Comparison of ENCODE assay signal across 11 cellular contexts in genomic region chr10:80199828-80200227, GRCh38. TPM values are rescaled to one million over a fixed set of nuclear protein-coding genes. Genes with fewer than 3 reads are reported as not detected.
DNase-seq lines count a peak whose midpoint lies in the region; ATAC-seq, FAIRE-seq and TF ChIP-seq lines count a peak whose summit lies in the region.
"Had no signal": no experiment of that assay in that cellular context is flagged by ENCODE, and none has a peak within 500 bp of the region (broad histone marks: within the 10 kb centered on the region; RNA-seq: fewer than 3 reads in every experiment).

No MANE protein-coding gene starts in this region.

- no peak for ATAC-seq in HepG2
- ATAC-seq in effector memory CD8-positive, alpha-beta T cell (replicated peaks), result no peak

- peak; percentile 39 for DNase-seq in DMS53 (lab: John Stamatoyannopoulos, UW)
- no peak for DNase-seq in DMS53 treated with DMSO at 0.1 percent for 48 hours (lab: John Stamatoyannopoulos, UW; ENCODE audit: unreplicated experiment)
- peak; percentile 91 for DNase-seq in brain microvascular endothelial cell
- DNase-seq in HepG2 (ENCODE audit: low spot score), result no peak
- DNase-seq in tibial artery, result peak; percentile 75 to 83
- DNase-seq in effector memory CD8-positive, alpha-beta T cell, result no peak
- no peak for DNase-seq in DMS 273 (lab: John Stamatoyannopoulos, UW; ENCODE audit: unreplicated experiment)
- DNase-seq in HuH-7.5 (ENCODE audit: low spot score), result no peak
- DNase-seq: activated T-cell treated with anti-CD3 and anti-CD28 coated beads, Interleukin-2, amount 50 U/mL, for 1 hour; NCI-H1436 treated with DMSO at 0.1 percent for 48 hours had no signal

- H3K27ac ChIP-seq in brain microvascular endothelial cell (peak overlapping the region; percentile 94), HepG2 (ENCODE audit: extremely low read length, insufficient read depth, low read length) (no peak overlapping the region), tibial artery (peak overlapping the region; percentile 94 to 98)
- H3K27ac ChIP-seq: 22Rv1 had no signal

- no peak overlapping the region for H3K27ac Mint-ChIP-seq in effector memory CD8-positive, alpha-beta T cell

- H2AFZ ChIP-seq in HepG2 (ENCODE audit: low read length), result no peak overlapping the region

- no peaks in the 10 kb centered on the region for H3K9me3 ChIP-seq in HepG2 (ENCODE audit: low read length)
- H3K9me3 ChIP-seq in tibial artery, result no peaks in the 10 kb centered on the region

- H3K4me2 ChIP-seq in HepG2 (ENCODE audit: low read depth, low read length), result no peak overlapping the region

- TF ChIP-seq EP300 in HepG2 (IDR thresholded peaks at IDR 0.05; ENCODE audit: low read depth in 2 of 2, low read length in 2 of 2) (no peak), HepG2 (CRISPR knock-in tag; IDR thresholded peaks at IDR 0.05; ENCODE audit: borderline replicate concordance) (no peak)

- H3K4me3 ChIP-seq in brain microvascular endothelial cell (ENCODE audit: low read depth, low read length) (no peak overlapping the region), HepG2 (replicated peaks in 1 of 3; ENCODE audit: insufficient read depth in 1 of 3, low read depth in 2 of 3, low read length in 3 of 3) (no peak overlapping the region), tibial artery (peak overlapping the region; percentile 7 to 26)

- POLR2A ChIA-PET in HepG2 (lab: Yijun Ruan, JAX), result no interaction called here

- no peak for TF ChIP-seq RAD21 in HepG2 (CRISPR knock-in tag; IDR thresholded peaks at IDR 0.05)

- no peaks in the 10 kb centered on the region for H3K27me3 Mint-ChIP-seq in effector memory CD8-positive, alpha-beta T cell

- H3K36me3 ChIP-seq in brain microvascular endothelial cell (replicated peaks), result peaks cover 7% of the 10 kb centered on the region
- H3K36me3 ChIP-seq in HepG2 (replicated peaks in 1 of 2; ENCODE audit: control insufficient read depth in 1 of 2, insufficient read depth in 2 of 2, low read length in 2 of 2), result no peaks in the 10 kb centered on the region; a peak in 1 of 5 replicates
- H3K36me3 ChIP-seq in tibial artery, result no peaks in the 10 kb centered on the region

- WGBS in HepG2 (ENCODE audit: low lambda C conversion rate), result 88% methylated on average over 8 of the region's 8 CpGs

- H3K79me2 ChIP-seq in HepG2 (ENCODE audit: insufficient read depth, low read length), result peaks cover 64% of the 10 kb centered on the region

- no peak overlapping the region for H3K4me3 Mint-ChIP-seq in effector memory CD8-positive, alpha-beta T cell

- peak; percentile 39 for TF ChIP-seq CTCF in brain microvascular endothelial cell (IDR thresholded peaks at IDR 0.05; ENCODE audit: low read depth, low read length, missing control alignments)
- TF ChIP-seq CTCF in HepG2 (CRISPR knock-in tag; IDR thresholded peaks at IDR 0.05), result no peak
- peak; percentile 21 to 38 for TF ChIP-seq CTCF in tibial artery (IDR thresholded peaks at IDR 0.05)

- H3K4me1 ChIP-seq in HepG2 (ENCODE audit: insufficient read depth, low read length), result peaks cover 68% of the 10 kb centered on the region
- peaks cover 0 to 98% (median 84%) of the 10 kb centered on the region in 4 donors for H3K4me1 ChIP-seq in tibial artery

- H3K27me3 ChIP-seq in brain microvascular endothelial cell (replicated peaks) (no peaks in the 10 kb centered on the region), HepG2 (ENCODE audit: control insufficient read depth in 1 of 2, insufficient read depth in 2 of 2, low read length in 2 of 2) (no peaks in the 10 kb centered on the region), tibial artery (no peaks in the 10 kb centered on the region)

- peaks cover 21% of the 10 kb centered on the region for H3K36me3 Mint-ChIP-seq in effector memory CD8-positive, alpha-beta T cell (ENCODE audit: insufficient read depth)

- H3K4me1 Mint-ChIP-seq in effector memory CD8-positive, alpha-beta T cell (ENCODE audit: low read depth in 2 of 2), result peaks cover 73% of the 10 kb centered on the region in 2 donors

- no peak for FAIRE-seq in HepG2 (lab: Jason Lieb, UNC)

- CTCF ChIA-PET in HepG2 (lab: Yijun Ruan, JAX; ENCODE audit: low intra/inter-chr PET ratio, low total read pairs), result no interaction called here

- no peak overlapping the region for H3K9ac ChIP-seq in HepG2 (ENCODE audit: insufficient read depth, low read depth, low read length)

- H4K20me1 ChIP-seq in HepG2 (ENCODE audit: insufficient read depth, low read length), result peaks cover 3% of the 10 kb centered on the region; the same call in 1 of the 2 replicates

- intact Hi-C loops in HepG2 (cut with micrococcal nuclease; ENCODE audit: unreplicated experiment) (loop anchor here (10.0 kb wide), 1 partner anchor 55 kb away; no protein-coding TSS in a partner anchor), tibial artery (cut with DNase I; ENCODE audit: low total_unique reads) (no loop called here)

- no peak for TF ChIP-seq POLR2A in HepG2 (IDR thresholded peaks at IDR 0.05; ENCODE audit: insufficient read depth in 1 of 2, low read depth in 2 of 2, low read length in 2 of 2)

- no peaks in the 10 kb centered on the region for H3K9me3 Mint-ChIP-seq in effector memory CD8-positive, alpha-beta T cell

- BruUV-seq in HepG2 (replicated peaks; lab: Mats Ljungman, UMichigan), result no TSS peak

- in situ Hi-C loops in brain microvascular endothelial cell (cut with HindIII; ENCODE audit: low pct_ligation_motif_present, low sequenced_read_pairs) (no loop called here), HepG2 (cut with HindIII; ENCODE audit: extremely low pct_ligation_motif_present, low pct_unique_long_range_greater_than_20kb) (no loop called here)

TF ChIP-seq in HepG2, 621 proteins besides CTCF, POLR2A, EP300 and RAD21 (continues in another document):
- TF ChIP-seq, protein P1, sequence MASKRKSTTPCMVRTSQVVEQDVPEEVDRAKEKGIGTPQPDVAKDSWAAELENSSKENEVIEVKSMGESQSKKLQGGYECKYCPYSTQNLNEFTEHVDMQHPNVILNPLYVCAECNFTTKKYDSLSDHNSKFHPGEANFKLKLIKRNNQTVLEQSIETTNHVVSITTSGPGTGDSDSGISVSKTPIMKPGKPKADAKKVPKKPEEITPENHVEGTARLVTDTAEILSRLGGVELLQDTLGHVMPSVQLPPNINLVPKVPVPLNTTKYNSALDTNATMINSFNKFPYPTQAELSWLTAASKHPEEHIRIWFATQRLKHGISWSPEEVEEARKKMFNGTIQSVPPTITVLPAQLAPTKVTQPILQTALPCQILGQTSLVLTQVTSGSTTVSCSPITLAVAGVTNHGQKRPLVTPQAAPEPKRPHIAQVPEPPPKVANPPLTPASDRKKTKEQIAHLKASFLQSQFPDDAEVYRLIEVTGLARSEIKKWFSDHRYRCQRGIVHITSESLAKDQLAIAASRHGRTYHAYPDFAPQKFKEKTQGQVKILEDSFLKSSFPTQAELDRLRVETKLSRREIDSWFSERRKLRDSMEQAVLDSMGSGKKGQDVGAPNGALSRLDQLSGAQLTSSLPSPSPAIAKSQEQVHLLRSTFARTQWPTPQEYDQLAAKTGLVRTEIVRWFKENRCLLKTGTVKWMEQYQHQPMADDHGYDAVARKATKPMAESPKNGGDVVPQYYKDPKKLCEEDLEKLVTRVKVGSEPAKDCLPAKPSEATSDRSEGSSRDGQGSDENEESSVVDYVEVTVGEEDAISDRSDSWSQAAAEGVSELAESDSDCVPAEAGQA (IDR thresholded peaks at IDR 0.05; ENCODE audit: low read depth), result no peak
- TF ChIP-seq, protein P1 (CRISPR knock-in tag; IDR thresholded peaks at IDR 0.05; ENCODE audit: borderline replicate concordance), result no peak
- TF ChIP-seq HMG20A (CRISPR knock-in tag; IDR thresholded peaks at IDR 0.05; ENCODE audit: borderline replicate concordance), result no peak

RNA-seq across cellular contexts. Expression of gene ANXA11, which starts 5.5 kb away (rescaled TPM):
- 51.5 and 63.3 TPM in 2 replicates for total RNA-seq in HepG2 (2016; rRNA removed; fragmentation: Illumina TruSeq; extraction: Trizol)
- 20.4 and 29.6 TPM in 2 replicates for total RNA-seq in HepG2 (2016; cell fraction: cytosol; rRNA removed; fragmentation: Illumina TruSeq; extraction: Trizol; ENCODE audit: low read depth)
- 51.1 and 56.9 TPM in 2 replicates for total RNA-seq in HepG2 (2016; cell fraction: insoluble cytoplasmic fraction; rRNA removed; fragmentation: Illumina TruSeq; extraction: Trizol)
- total RNA-seq in HepG2 (2016; cell fraction: membrane; rRNA removed; fragmentation: Illumina TruSeq; extraction: Trizol), result 45.4 and 46.0 TPM in 2 replicates
- 31.2 and 33.7 TPM in 2 replicates for total RNA-seq in HepG2 (2016; cell fraction: nucleus; rRNA removed; fragmentation: Illumina TruSeq; extraction: Trizol)
- polyA plus RNA-seq in HepG2 (2011; rRNA removed), result 27.4 and 30.6 TPM in 2 replicates
- 26.4 and 31.5 TPM in 2 replicates for polyA plus RNA-seq in HepG2 (2011; cell fraction: cytosol; rRNA removed)
- polyA plus RNA-seq in HepG2 (2011; cell fraction: nucleus; rRNA removed), result 18.5 and 22.7 TPM in 2 replicates
- 57.8 and 76.4 TPM in 2 replicates for polyA plus RNA-seq in HepG2 (2012)
- 31.6 and 35.2 TPM in 2 replicates for polyA plus RNA-seq in HepG2 (2016; cell fraction: cytosol; fragmentation: Illumina TruSeq; extraction: Trizol; ENCODE audit: low read depth)
- polyA plus RNA-seq in HepG2 (2016; cell fraction: insoluble cytoplasmic fraction; fragmentation: Illumina TruSeq; extraction: Trizol; ENCODE audit: low read depth), result 68.8 and 94.4 TPM in 2 replicates
- 63.5 and 64.4 TPM in 2 replicates for polyA plus RNA-seq in HepG2 (2016; cell fraction: membrane; fragmentation: Illumina TruSeq; extraction: Trizol; ENCODE audit: low read depth)
- polyA plus RNA-seq in HepG2 (2016; cell fraction: nucleus; fragmentation: Illumina TruSeq; extraction: Trizol; ENCODE audit: insufficient read depth, low read depth), result 58.6 and 69.2 TPM in 2 replicates
- 42.5 and 107 TPM in 2 replicates for polyA minus RNA-seq in HepG2 (2011; rRNA and poly(A)+ RNA removed; ENCODE audit: low replicate concordance)
- polyA minus RNA-seq in HepG2 (2011; cell fraction: cytosol; rRNA and poly(A)+ RNA removed), result 19.4 and 27.8 TPM in 2 replicates
- 20.3 and 20.9 TPM in 2 replicates for polyA minus RNA-seq in HepG2 (2011; cell fraction: nucleus; rRNA and poly(A)+ RNA removed)

Comparison
In these comparisons a context has a peak if more than half of its experiments do, and no peak if none do; other contexts are left out.
1. DNase-seq: peak in DMS53 (single experiment), brain microvascular endothelial cell (single experiment) and tibial artery (2 of 2); none in DMS53 treated with DMSO at 0.1 percent for 48 hours (single experiment), HepG2 (single experiment), effector memory CD8-positive, alpha-beta T cell (0 of 3), DMS 273 (single experiment) and HuH-7.5 (single experiment).
2. H3K4me3 ChIP-seq: peak in tibial artery (2 of 2); none in brain microvascular endothelial cell (single experiment) and HepG2 (0 of 3).